18 cellular contexts compared by ENCODE assay signal in genomic region chr19:9741476-9742171, GRCh38. TPM values are rescaled to one million over a fixed set of nuclear protein-coding genes. Genes with fewer than 3 reads are reported as not detected.
DNase-seq lines count a peak whose midpoint lies in the region; ATAC-seq, FAIRE-seq and TF ChIP-seq lines count a peak whose summit lies in the region.
"Had no signal": no experiment of that assay in that cellular context is flagged by ENCODE, and none has a peak within 500 bp of the region (broad histone marks: within the 10 kb centered on the region; RNA-seq: fewer than 3 reads in every experiment).

No MANE protein-coding gene starts in this region.

- no peak overlapping the region for H3K4me3 Mint-ChIP-seq in activated T-helper 2 cell treated with anti-CD3 and anti-CD28 coated beads, Interferon-gamma antibody, Interleukin-2, Interleukin-4, amounts not matched to agents 10 μg/mL and 5 μg/mL and 100 μg/mL, durations not matched to agents 14 hours and 24 hours and 36 hours (ENCODE audit: low read depth)
- H3K4me3 Mint-ChIP-seq: B cell; CD4-positive, CD25-positive, alpha-beta regulatory T cell had no signal

- H3K27ac Mint-ChIP-seq in activated T-helper 2 cell treated with anti-CD3 and anti-CD28 coated beads, Interferon-gamma antibody, Interleukin-2, Interleukin-4, amounts not matched to agents 10 μg/mL and 5 μg/mL and 100 μg/mL, durations not matched to agents 14 hours and 24 hours and 36 hours, result no peak overlapping the region
- H3K27ac Mint-ChIP-seq: B cell; CD4-positive, CD25-positive, alpha-beta regulatory T cell had no signal

- H3K27ac ChIP-seq in PC-3 (ENCODE audit: low read length), result peak overlapping the region; percentile 56
- peak overlapping the region; percentile 82 for H3K27ac ChIP-seq in epithelial cell of prostate

- FAIRE-seq in HTR-8/SVneo (lab: Jason Lieb, UNC), result peak; percentile 48
- FAIRE-seq: RCC 7860 had no signal

- POLR2A ChIA-PET in PC-3 (lab: Charles Lee; ENCODE audit: unreplicated experiment), result no interaction called here

- no peaks in the 10 kb centered on the region for H3K4me1 Mint-ChIP-seq in activated T-helper 2 cell treated with anti-CD3 and anti-CD28 coated beads, Interferon-gamma antibody, Interleukin-2, Interleukin-4, amounts not matched to agents 10 μg/mL and 5 μg/mL and 100 μg/mL, durations not matched to agents 14 hours and 24 hours and 36 hours (ENCODE audit: low read depth)
- H3K4me1 Mint-ChIP-seq: B cell; CD4-positive, CD25-positive, alpha-beta regulatory T cell had no signal

- peaks cover 11% of the 10 kb centered on the region for H3K4me1 ChIP-seq in PC-3 (ENCODE audit: insufficient read depth, low read length)
- H3K4me1 ChIP-seq: Caco-2, HAP-1 had no signal

- no peak overlapping the region for H3K4me3 ChIP-seq in PC-3 (ENCODE audit: low read length)
- H3K4me3 ChIP-seq: HAP-1 had no signal

- CTCF ChIA-PET in PC-3 (lab: Charles Lee), result no interaction called here

- DNase-seq in HTR-8/SVneo (ENCODE audit: insufficient read length, low spot score) (no peak), PC-3 (peak; percentile 90), epithelial cell of prostate (ENCODE audit: low read depth, low spot score) (peak; percentile 40), left kidney (ENCODE audit: low read depth, low spot score) (peak; percentile 21), GM20000 (ENCODE audit: low spot score) (no peak)
- no peak for DNase-seq in stimulated activated CD4-positive, alpha-beta T cell treated with anti-CD3 and anti-CD28 coated beads, Interleukin-4, amount 100 ng/mL, for 1 hour
- no peak for DNase-seq in activated T-helper 2 cell treated with anti-CD3 and anti-CD28 coated beads, Interferon-gamma antibody, Interleukin-2, Interleukin-4, amounts not matched to agents 10 μg/mL and 5 μg/mL and 100 μg/mL, durations not matched to agents 14 hours and 24 hours and 36 hours (ENCODE audit: low spot score)
- DNase-seq: Caco-2; CD4-positive, CD25-positive, alpha-beta regulatory T cell; DMS79 treated with DMSO at 0.1 percent for 48 hours; NCI-H1092 treated with DMSO at 0.1 percent for 48 hours; NCI-H2081 treated with DMSO at 0.1 percent for 48 hours; NCI-H510A treated with DMSO at 0.1 percent for 48 hours; NCI-H82 had no signal

- TF ChIP-seq CTCF in PC-3 (conservative IDR thresholded peaks at IDR 0.05; ENCODE audit: low read depth, low read length) (no peak), GM20000 (IDR thresholded peaks at IDR 0.05; ENCODE audit: extremely low read depth, missing control alignments) (no peak)

- no peaks in the 10 kb centered on the region for H3K36me3 Mint-ChIP-seq in activated T-helper 2 cell treated with anti-CD3 and anti-CD28 coated beads, Interferon-gamma antibody, Interleukin-2, Interleukin-4, amounts not matched to agents 10 μg/mL and 5 μg/mL and 100 μg/mL, durations not matched to agents 14 hours and 24 hours and 36 hours (ENCODE audit: low read depth)

- H3K27me3 ChIP-seq in PC-3 (ENCODE audit: low read length), result no peaks in the 10 kb centered on the region

- no peaks in the 10 kb centered on the region for H3F3A ChIP-seq in PC-3 (ENCODE audit: low read length, unreplicated experiment)

- H3K79me2 ChIP-seq in PC-3 (ENCODE audit: low read length), result no peaks in the 10 kb centered on the region

- 0 out of 2 replicates have a peak, but pooled peaks cover 5% of the 10 kb centered on the region for H3K9me3 ChIP-seq in PC-3 (ENCODE audit: low read length)
- H3K9me3 ChIP-seq: Caco-2, HAP-1 had no signal

- ATAC-seq in PC-3, result peak; percentile 76

- no peaks in the 10 kb centered on the region for H3K9me2 ChIP-seq in PC-3 (replicated peaks; ENCODE audit: low read length)

- no peak overlapping the region for H2AFZ ChIP-seq in PC-3 (ENCODE audit: low read length)

- H3K9me3 Mint-ChIP-seq in activated T-helper 2 cell treated with anti-CD3 and anti-CD28 coated beads, Interferon-gamma antibody, Interleukin-2, Interleukin-4, amounts not matched to agents 10 μg/mL and 5 μg/mL and 100 μg/mL, durations not matched to agents 14 hours and 24 hours and 36 hours, result peaks cover 34% of the 10 kb centered on the region

- no peaks in the 10 kb centered on the region for H3K27me3 Mint-ChIP-seq in activated T-helper 2 cell treated with anti-CD3 and anti-CD28 coated beads, Interferon-gamma antibody, Interleukin-2, Interleukin-4, amounts not matched to agents 10 μg/mL and 5 μg/mL and 100 μg/mL, durations not matched to agents 14 hours and 24 hours and 36 hours (ENCODE audit: low read depth)
- H3K27me3 Mint-ChIP-seq: B cell; CD4-positive, CD25-positive, alpha-beta regulatory T cell had no signal

- no peaks in the 10 kb centered on the region for H3K36me3 ChIP-seq in PC-3 (ENCODE audit: low read depth, low read length)
- H3K36me3 ChIP-seq: HAP-1 had no signal

- intact Hi-C loops in PC-3 (cut with micrococcal nuclease), result no loop called here
- intact Hi-C loops in activated T-helper 2 cell treated with anti-CD3 and anti-CD28 coated beads, Interferon-gamma antibody, Interleukin-2, Interleukin-4, amounts not matched to agents 10 μg/mL and 5 μg/mL and 100 μg/mL, durations not matched to agents 14 hours and 24 hours and 36 hours (cut with micrococcal nuclease), result no loop called here

- H4K20me1 ChIP-seq in PC-3 (ENCODE audit: low read length), result no peaks in the 10 kb centered on the region

- H3K9ac ChIP-seq in PC-3 (ENCODE audit: low read length), result no peak overlapping the region

- H3K4me2 ChIP-seq in PC-3 (ENCODE audit: low read length), result peak overlapping the region; percentile 57

- BruUV-seq in PC-3 (replicated peaks; lab: Mats Ljungman, UMichigan), result no TSS peak

RNA-seq across cellular contexts. Expression of gene ZNF846, which starts 26.9 kb away (rescaled TPM):
- 10.9 and 15.7 TPM in 2 replicates for total RNA-seq in PC-3 (2014; rRNA removed)
- total RNA-seq in activated T-helper 2 cell treated with anti-CD3 and anti-CD28 coated beads, Interferon-gamma antibody, Interleukin-2, Interleukin-4, amounts not matched to agents 10 μg/mL and 5 μg/mL and 100 μg/mL, durations not matched to agents 14 hours and 24 hours and 36 hours, result 3.2 and 3.7 TPM in 2 replicates
- total RNA-seq: HT1080 had no signal

Comparison
In these comparisons a context has a peak if more than half of its experiments do, and no peak if none do; other contexts are left out.
1. DNase-seq: peak in PC-3 (single experiment), epithelial cell of prostate (single experiment) and left kidney (single experiment); none in HTR-8/SVneo (single experiment), stimulated activated CD4-positive, alpha-beta T cell treated with anti-CD3 and anti-CD28 coated beads, Interleukin-4, amount 100 ng/mL, for 1 hour (single experiment), GM20000 (single experiment) and activated T-helper 2 cell treated with anti-CD3 and anti-CD28 coated beads, Interferon-gamma antibody, Interleukin-2, Interleukin-4, amounts not matched to agents 10 μg/mL and 5 μg/mL and 100 μg/mL, durations not matched to agents 14 hours and 24 hours and 36 hours (single experiment).